Comparison of ENCODE assay signal across 9 cellular contexts in the genomic region with DNA sequence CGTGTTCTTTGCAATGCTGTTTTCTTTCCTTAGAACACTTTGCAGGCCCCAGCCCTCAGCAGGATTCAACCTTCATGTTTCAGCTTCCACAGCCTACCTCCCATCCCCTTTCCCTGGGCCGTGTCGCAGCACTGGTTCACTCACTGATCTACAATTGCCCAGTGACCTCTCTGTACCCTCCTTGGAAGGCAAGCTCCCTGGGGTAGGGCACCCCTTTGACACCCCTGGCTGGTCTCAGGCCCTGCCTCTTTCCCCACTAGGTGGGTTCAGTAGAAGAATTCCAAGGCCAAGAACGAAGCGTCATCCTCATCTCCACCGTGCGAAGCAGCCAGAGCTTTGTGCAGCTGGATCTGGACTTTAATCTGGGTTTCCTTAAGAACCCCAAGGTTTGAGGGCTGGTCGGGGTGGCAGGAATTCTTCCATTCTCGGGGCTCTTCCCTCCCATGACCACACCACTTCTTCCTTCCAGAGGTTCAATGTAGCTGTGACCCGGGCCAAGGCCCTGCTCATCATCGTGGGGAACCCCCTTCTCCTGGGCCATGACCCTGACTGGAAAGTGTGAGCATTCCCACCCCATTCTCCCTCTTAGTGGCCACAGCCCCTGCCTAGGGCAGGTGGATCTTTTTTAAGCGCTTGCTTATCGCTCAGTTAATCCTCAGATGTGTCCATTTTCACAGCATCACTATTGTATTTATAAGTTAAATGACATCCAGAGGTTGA. TPM values are rescaled to one million over a fixed set of nuclear protein-coding genes. Genes with fewer than 3 reads are reported as not detected.
DNase-seq lines count a peak whose midpoint lies in the region; ATAC-seq and TF ChIP-seq lines count a peak whose summit lies in the region.
"Had no signal": no experiment of that assay in that cellular context is flagged by ENCODE, and none has a peak within 500 bp of the region (broad histone marks: within the 10 kb centered on the region; RNA-seq: fewer than 3 reads in every experiment).

No MANE protein-coding gene starts in this region.

- intact Hi-C loops in heart right ventricle (cut with DNase I) (loop anchor here in 3 of 10 donors (10.0 kb wide), 4 partner anchors 75 to 965 kb away; a partner anchor contains a TSS), left ventricle myocardium superior (cut with micrococcal nuclease) (loop anchor here (10.0 kb wide), 1 partner anchor 305 kb away; a partner anchor contains a TSS)

- H3K4me3 Mint-ChIP-seq in neural crest cell, result peak overlapping the region; percentile 49

- H3K36me3 ChIP-seq in heart right ventricle, result peaks cover 0 to 97% (median 36%) of the 10 kb centered on the region in 9 donors

- H3K4me1 Mint-ChIP-seq in neural crest cell, result peaks cover 49% of the 10 kb centered on the region

- peaks cover 4% of the 10 kb centered on the region for H3K27me3 Mint-ChIP-seq in neural crest cell (ENCODE audit: low read depth)

- H3K27ac ChIP-seq in heart right ventricle (peak overlapping the region; percentile 67 to 100 (median 92)), cingulate gyrus (ENCODE audit: low read depth, low read length) (peak overlapping the region; percentile 88)

- no peaks in the 10 kb centered on the region for H3K9me3 ChIP-seq in heart right ventricle

- ATAC-seq in heart right ventricle (no peak), left ventricle myocardium superior (no peak), GM18870 (IDR thresholded peaks at IDR 0.05; ENCODE audit: unreplicated experiment) (no peak)

- H3K36me3 Mint-ChIP-seq in neural crest cell (ENCODE audit: low read depth), result peaks cover 7% of the 10 kb centered on the region

- WGBS in heart right ventricle, 2 donors, result 67 to 69% methylated on average over 13 of the region's 13 CpGs

- H3K9me3 Mint-ChIP-seq in neural crest cell, result no peaks in the 10 kb centered on the region

- peak overlapping the region in 1 of 10 donors; percentile 9 for H3K4me3 ChIP-seq in heart right ventricle

- no peaks in the 10 kb centered on the region for H3K27me3 ChIP-seq in heart right ventricle

- DNase-seq in heart right ventricle (no peak), left ventricle myocardium superior (no peak), neural crest cell (ENCODE audit: low read depth, low spot score) (no peak), AML-193 (lab: John Stamatoyannopoulos, UW) (no peak), activated T-cell treated with anti-CD3 and anti-CD28 coated beads for 4 hours (no peak), HuH-7.5 (ENCODE audit: low spot score) (no peak)
- DNase-seq: NCI-H2029 treated with DMSO at 0.1 percent for 48 hours had no signal

- TF ChIP-seq CTCF in heart right ventricle (IDR thresholded peaks at IDR 0.05), result no peak
- TF ChIP-seq CTCF in neural crest cell (conservative IDR thresholded peaks at IDR 0.05), result no peak

- H3K27ac Mint-ChIP-seq in neural crest cell (ENCODE audit: unreplicated experiment), result peak overlapping the region; percentile 12

- H3K4me1 ChIP-seq in heart right ventricle, result peaks cover 37 to 77% (median 70%) of the 10 kb centered on the region in 9 donors

RNA-seq across cellular contexts. Expression of a gene that starts 7.3 kb away (rescaled TPM):
- total RNA-seq in heart right ventricle (100 to 1,000 TPM; 115 to 225 (median 158) TPM), left ventricle myocardium superior (96.0 TPM), neural crest cell (114 and 125 TPM in 2 replicates)
- 100 to 1,000 TPM; 156 to 408 TPM for polyA plus RNA-seq in heart right ventricle

RNA-seq across cellular contexts. Expression of a gene that starts 15.5 kb away (rescaled TPM):
- total RNA-seq in heart right ventricle (10 to 100 TPM in 1 of 10 donors, 1 to 10 TPM in 9; 5.8 to 11.0 (median 8.5) TPM), left ventricle myocardium superior (7.2 TPM), neural crest cell (1.1 and 1.4 TPM in 2 replicates)
- 1 to 10 TPM; 2.4 to 8.4 TPM for polyA plus RNA-seq in heart right ventricle

RNA-seq across cellular contexts. Expression of a gene that starts 25.1 kb away (rescaled TPM):
- total RNA-seq in heart right ventricle (10 to 100 TPM in 8 of 10 donors, 1 to 10 TPM in 2; 6.3 to 25.8 (median 13.9) TPM), left ventricle myocardium superior (14.0 TPM), neural crest cell (74.9 and 77.2 TPM in 2 replicates)
- polyA plus RNA-seq in heart right ventricle, result 10 to 100 TPM; 17.8 to 69.4 TPM
